9 cellular contexts compared by ENCODE assay signal in the genomic region with DNA sequence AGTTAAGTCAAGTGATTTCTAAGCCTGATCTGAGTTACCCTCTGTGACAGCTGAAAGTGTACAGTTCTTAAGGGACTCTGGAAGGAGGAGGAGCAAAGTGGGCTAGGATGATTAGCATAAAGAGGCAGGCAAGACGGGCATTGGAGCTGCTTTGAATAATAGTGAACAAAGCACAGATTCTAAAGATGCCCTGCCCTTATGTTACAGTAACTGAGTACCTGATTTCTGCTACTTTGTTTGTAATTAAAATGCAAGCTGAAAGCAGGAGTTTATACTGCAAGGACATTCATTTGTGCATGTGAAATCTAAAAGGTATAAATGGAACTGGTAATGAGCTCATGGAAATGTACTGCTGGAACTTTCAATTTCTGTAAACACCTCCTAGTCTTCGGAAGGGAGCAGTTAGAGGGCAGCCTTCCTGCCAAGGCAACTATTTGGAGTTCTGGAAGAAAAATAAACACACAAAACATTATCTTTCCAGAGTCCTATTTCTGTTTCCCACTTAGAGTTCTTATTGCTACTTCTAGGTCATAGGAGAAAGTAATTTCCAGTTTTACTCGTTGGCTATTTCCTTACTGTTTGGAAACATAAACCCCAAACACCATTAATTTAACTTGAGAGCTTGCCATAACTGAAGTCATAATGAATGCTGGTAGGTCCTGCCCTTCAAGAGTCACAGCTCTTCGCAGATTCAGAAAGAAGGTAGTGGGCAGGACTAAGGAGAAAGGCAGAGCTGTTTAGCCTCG. TPM values are rescaled to one million over a fixed set of nuclear protein-coding genes. Genes with fewer than 3 reads are reported as not detected.
A peak's percentile ranks its signal among the peaks of the same experiment; 100 is the strongest.
DNase-seq lines count a peak whose midpoint lies in the region; ATAC-seq and TF ChIP-seq lines count a peak whose summit lies in the region.
"Had no signal": no experiment of that assay in that cellular context is flagged by ENCODE, and none has a peak within 500 bp of the region (broad histone marks: within the 10 kb centered on the region; RNA-seq: fewer than 3 reads in every experiment).

Gene RANBP3L (minus strand): TSS at position 45 of the 746 bp plus-strand sequence. CDS start 486 bp downstream, outside the sequence.

- ATAC-seq in activated CD8-positive, alpha-beta T cell treated with anti-CD3 and anti-CD28 coated beads for 36 hours = peak; percentile 56
- ATAC-seq in activated CD8-positive, alpha-beta T cell treated with anti-CD3 and anti-CD28 coated beads, Interleukin-2, amount 10 ng/mL, durations not matched to agents 7 days and 5 days = no peak
- ATAC-seq in SK-N-SH treated with all-trans-retinoic acid at 6 μM for 48 hours = peak; percentile 75
- peak; percentile 76 to 88 (median 84) for ATAC-seq in heart right ventricle
- no peak for ATAC-seq in HG02588 (IDR thresholded peaks at IDR 0.05; ENCODE audit: unreplicated experiment)
- no peak for ATAC-seq in GM21619 (IDR thresholded peaks at IDR 0.05; ENCODE audit: unreplicated experiment)
- no peak for ATAC-seq in GM18517 (IDR thresholded peaks at IDR 0.05; ENCODE audit: unreplicated experiment)

- H3K27ac Mint-ChIP-seq in activated CD8-positive, alpha-beta T cell treated with anti-CD3 and anti-CD28 coated beads for 36 hours = no peak within 1 kb of the TSS
- no peak within 1 kb of the TSS for H3K27ac Mint-ChIP-seq in activated CD8-positive, alpha-beta T cell treated with anti-CD3 and anti-CD28 coated beads, Interleukin-2, amount 10 ng/mL, durations not matched to agents 7 days and 5 days

- H3K4me3 ChIP-seq in heart right ventricle (peak within 1 kb of the TSS in 9 of 10 donors; percentile 1 to 47 (median 33)), skeletal muscle cell (ENCODE audit: low read depth, low read length) (peak within 1 kb of the TSS; percentile 12)

- POLR2A ChIA-PET in activated CD8-positive, alpha-beta T cell treated with anti-CD3 and anti-CD28 coated beads for 36 hours (lab: Charles Lee) = no interaction called here
- POLR2A ChIA-PET in activated CD8-positive, alpha-beta T cell treated with anti-CD3 and anti-CD28 coated beads, Interleukin-2, amount 10 ng/mL, durations not matched to agents 7 days and 5 days (lab: Charles Lee) = no interaction called here

- no peaks in the 10 kb centered on the region for H3K36me3 Mint-ChIP-seq in activated CD8-positive, alpha-beta T cell treated with anti-CD3 and anti-CD28 coated beads for 36 hours (ENCODE audit: low read depth)
- no peaks in the 10 kb centered on the region for H3K36me3 Mint-ChIP-seq in activated CD8-positive, alpha-beta T cell treated with anti-CD3 and anti-CD28 coated beads, Interleukin-2, amount 10 ng/mL, durations not matched to agents 7 days and 5 days (ENCODE audit: low read depth)

- no peaks in the 10 kb centered on the region for H3K9me3 ChIP-seq in heart right ventricle

- H3K4me1 Mint-ChIP-seq in activated CD8-positive, alpha-beta T cell treated with anti-CD3 and anti-CD28 coated beads for 36 hours (ENCODE audit: low read depth) = peaks cover 6% of the 10 kb centered on the region
- no peaks in the 10 kb centered on the region for H3K4me1 Mint-ChIP-seq in activated CD8-positive, alpha-beta T cell treated with anti-CD3 and anti-CD28 coated beads, Interleukin-2, amount 10 ng/mL, durations not matched to agents 7 days and 5 days (ENCODE audit: low read depth)

- WGBS in heart right ventricle, 2 donors = 14 to 19% methylated on average over 5 of the region's 5 CpGs

- H3K27ac ChIP-seq in heart right ventricle = peak within 1 kb of the TSS; percentile 33 to 78 (median 66)

- H3K27me3 Mint-ChIP-seq in activated CD8-positive, alpha-beta T cell treated with anti-CD3 and anti-CD28 coated beads for 36 hours = peaks cover 5% of the 10 kb centered on the region
- H3K27me3 Mint-ChIP-seq in activated CD8-positive, alpha-beta T cell treated with anti-CD3 and anti-CD28 coated beads, Interleukin-2, amount 10 ng/mL, durations not matched to agents 7 days and 5 days (ENCODE audit: low read depth) = peaks cover 6% of the 10 kb centered on the region

- no peaks in the 10 kb centered on the region for H3K9me3 Mint-ChIP-seq in activated CD8-positive, alpha-beta T cell treated with anti-CD3 and anti-CD28 coated beads for 36 hours
- no peaks in the 10 kb centered on the region for H3K9me3 Mint-ChIP-seq in activated CD8-positive, alpha-beta T cell treated with anti-CD3 and anti-CD28 coated beads, Interleukin-2, amount 10 ng/mL, durations not matched to agents 7 days and 5 days (ENCODE audit: insufficient read depth)

- H3K27me3 ChIP-seq in heart right ventricle = no peaks in the 10 kb centered on the region

- intact Hi-C loops in activated CD8-positive, alpha-beta T cell treated with anti-CD3 and anti-CD28 coated beads for 36 hours (cut with micrococcal nuclease) = no loop called here
- intact Hi-C loops in heart right ventricle (cut with DNase I) = loop anchor here in 9 of 10 donors (2.0 to 10.0 kb wide), 4 partner anchors 35 to 127 kb away; partner anchors contain the start of gene NADK2 (in 4 of the 9)

- CTCF ChIA-PET in activated CD8-positive, alpha-beta T cell treated with anti-CD3 and anti-CD28 coated beads for 36 hours (lab: Charles Lee) = interaction anchor here (0.7 to 1.8 kb wide), 3 partner anchors 33 to 223 kb away, joined by 4 to 6 read pairs (median 6); no protein-coding TSS in a partner anchor
- CTCF ChIA-PET in activated CD8-positive, alpha-beta T cell treated with anti-CD3 and anti-CD28 coated beads, Interleukin-2, amount 10 ng/mL, durations not matched to agents 7 days and 5 days (lab: Charles Lee) = interaction anchor here (1.2 to 1.3 kb wide), 3 partner anchors 35 to 60 kb away, joined by 3 to 5 read pairs (median 5); partner anchors contain the start of gene NADK2

- no peaks in the 10 kb centered on the region for H3K36me3 ChIP-seq in heart right ventricle

- H3K4me1 ChIP-seq in heart right ventricle = peaks cover 0 to 38% (median 24%) of the 10 kb centered on the region in 9 donors

- no peak for TF ChIP-seq CTCF in activated CD8-positive, alpha-beta T cell treated with anti-CD3 and anti-CD28 coated beads for 36 hours (IDR thresholded peaks at IDR 0.05)
- no peak for TF ChIP-seq CTCF in heart right ventricle (IDR thresholded peaks at IDR 0.05)

- no peak for DNase-seq in activated CD8-positive, alpha-beta T cell treated with anti-CD3 and anti-CD28 coated beads for 36 hours
- no peak for DNase-seq in activated CD8-positive, alpha-beta T cell treated with anti-CD3 and anti-CD28 coated beads, Interleukin-2, amount 10 ng/mL, durations not matched to agents 7 days and 5 days
- DNase-seq in heart right ventricle (peak in 1 of 2 donors; percentile 22), skeletal muscle cell (ENCODE audit: low read depth) (no peak)

- H3K4me3 Mint-ChIP-seq in activated CD8-positive, alpha-beta T cell treated with anti-CD3 and anti-CD28 coated beads for 36 hours = no peak within 1 kb of the TSS
- H3K4me3 Mint-ChIP-seq in activated CD8-positive, alpha-beta T cell treated with anti-CD3 and anti-CD28 coated beads, Interleukin-2, amount 10 ng/mL, durations not matched to agents 7 days and 5 days = no peak within 1 kb of the TSS

TF ChIP-seq in SK-N-SH treated with all-trans-retinoic acid at 6 μM for 48 hours, 23 proteins besides CTCF, POLR2A, EP300 and RAD21 (continues in another document):
- no peak for TF ChIP-seq ZNF8 (CRISPR knock-in tag; IDR thresholded peaks at IDR 0.05)
- no peak for TF ChIP-seq OSR1 (CRISPR knock-in tag; IDR thresholded peaks at IDR 0.05)
- TF ChIP-seq, protein P1, sequence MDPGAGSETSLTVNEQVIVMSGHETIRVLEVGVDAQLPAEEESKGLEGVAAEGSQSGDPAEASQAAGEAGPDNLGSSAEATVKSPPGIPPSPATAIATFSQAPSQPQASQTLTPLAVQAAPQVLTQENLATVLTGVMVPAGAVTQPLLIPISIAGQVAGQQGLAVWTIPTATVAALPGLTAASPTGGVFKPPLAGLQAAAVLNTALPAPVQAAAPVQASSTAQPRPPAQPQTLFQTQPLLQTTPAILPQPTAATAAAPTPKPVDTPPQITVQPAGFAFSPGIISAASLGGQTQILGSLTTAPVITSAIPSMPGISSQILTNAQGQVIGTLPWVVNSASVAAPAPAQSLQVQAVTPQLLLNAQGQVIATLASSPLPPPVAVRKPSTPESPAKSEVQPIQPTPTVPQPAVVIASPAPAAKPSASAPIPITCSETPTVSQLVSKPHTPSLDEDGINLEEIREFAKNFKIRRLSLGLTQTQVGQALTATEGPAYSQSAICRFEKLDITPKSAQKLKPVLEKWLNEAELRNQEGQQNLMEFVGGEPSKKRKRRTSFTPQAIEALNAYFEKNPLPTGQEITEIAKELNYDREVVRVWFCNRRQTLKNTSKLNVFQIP (CRISPR knock-in tag; IDR thresholded peaks at IDR 0.05; ENCODE audit: borderline replicate concordance, low read depth) = no peak
- TF ChIP-seq RARB (CRISPR knock-in tag; IDR thresholded peaks at IDR 0.05) = no peak
- no peak for TF ChIP-seq TSHZ2 (CRISPR knock-in tag; IDR thresholded peaks at IDR 0.05)
- TF ChIP-seq SNAI2 (CRISPR knock-in tag; IDR thresholded peaks at IDR 0.05) = no peak
- no peak for TF ChIP-seq GLIS3 (CRISPR knock-in tag; IDR thresholded peaks at IDR 0.05)
- no peak for TF ChIP-seq TOX (CRISPR knock-in tag; IDR thresholded peaks at IDR 0.05; ENCODE audit: borderline replicate concordance)
- TF ChIP-seq ZC3H10 (CRISPR knock-in tag; IDR thresholded peaks at IDR 0.05) = no peak
- no peak for TF ChIP-seq ESRRG (CRISPR knock-in tag; IDR thresholded peaks at IDR 0.05)

RNA-seq across cellular contexts. Expression of gene RANBP3L, which starts in this region (rescaled TPM):
- total RNA-seq in activated CD8-positive, alpha-beta T cell treated with anti-CD3 and anti-CD28 coated beads for 36 hours = not detected
- not detected for total RNA-seq in activated CD8-positive, alpha-beta T cell treated with anti-CD3 and anti-CD28 coated beads, Interleukin-2, amount 10 ng/mL, durations not matched to agents 7 days and 5 days
- under 1 TPM in 9 of 10 donors, not detected in 1; 0.39 to 0.92 (median 0.57) TPM for total RNA-seq in heart right ventricle
- under 1 TPM; 0.09 to 0.44 TPM for polyA plus RNA-seq in heart right ventricle
- polyA plus RNA-seq: BJ had no signal

Comparison
In these comparisons a context has a peak if more than half of its experiments do, and no peak if none do; other contexts are left out.
1. Peak in ATAC-seq in activated CD8-positive, alpha-beta T cell treated with anti-CD3 and anti-CD28 coated beads for 36 hours; RNA of the gene not detected or under 1 TPM.
2. Peak in ATAC-seq, H3K4me3 ChIP-seq and H3K27ac ChIP-seq in heart right ventricle; RNA of the gene not detected or under 1 TPM.